In the genomic region with DNA sequence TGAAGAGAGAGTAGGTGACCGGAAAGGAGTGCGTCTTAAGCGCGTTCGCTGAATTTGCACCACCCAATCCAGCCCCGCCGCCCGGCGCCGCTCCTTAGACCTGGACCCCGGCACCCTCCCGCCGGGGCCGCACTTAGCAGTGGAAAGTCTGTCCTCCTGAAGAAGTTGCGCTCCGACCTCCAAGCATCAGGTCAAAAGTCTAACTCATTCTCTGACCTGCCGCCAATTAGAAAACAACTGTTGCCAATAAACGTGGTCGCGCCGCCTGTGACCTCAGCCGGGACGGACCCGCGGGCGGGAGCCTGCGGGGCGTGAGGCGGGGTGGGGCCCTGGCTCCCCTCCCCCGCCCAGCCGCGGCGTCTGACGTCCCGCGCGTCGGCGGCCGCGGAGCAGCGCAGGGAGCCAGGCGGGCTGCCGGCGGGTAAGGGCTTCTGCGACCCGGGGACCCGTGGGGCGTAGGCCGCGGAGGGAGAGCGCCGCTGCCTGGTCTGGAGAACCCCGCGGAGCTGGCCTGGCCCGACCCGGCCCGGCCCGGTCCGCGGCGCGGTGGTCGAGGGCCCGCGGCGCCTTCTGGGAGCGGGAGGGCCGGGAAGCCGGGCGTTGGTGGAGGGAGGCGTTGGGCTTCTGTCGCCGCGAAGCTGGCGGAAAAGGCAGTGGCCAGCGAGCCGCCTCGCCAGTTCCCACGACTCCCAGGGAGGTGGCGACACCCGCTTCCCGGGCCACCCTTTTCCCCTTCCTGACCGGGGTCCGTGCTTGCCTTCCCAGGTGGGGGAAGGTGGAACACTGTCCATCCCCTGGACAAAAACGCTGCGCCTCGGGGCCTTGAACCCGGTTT, we compare ENCODE assay signal across 8 cellular contexts. TPM values are rescaled to one million over a fixed set of nuclear protein-coding genes. Genes with fewer than 3 reads are reported as not detected.
DNase-seq lines count a peak whose midpoint lies in the region; ATAC-seq and TF ChIP-seq lines count a peak whose summit lies in the region.

A gene with protein sequence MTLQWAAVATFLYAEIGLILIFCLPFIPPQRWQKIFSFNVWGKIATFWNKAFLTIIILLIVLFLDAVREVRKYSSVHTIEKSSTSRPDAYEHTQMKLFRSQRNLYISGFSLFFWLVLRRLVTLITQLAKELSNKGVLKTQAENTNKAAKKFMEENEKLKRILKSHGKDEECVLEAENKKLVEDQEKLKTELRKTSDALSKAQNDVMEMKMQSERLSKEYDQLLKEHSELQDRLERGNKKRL (plus strand): TSS at position 366 of the 835 bp plus-strand sequence. CDS start 527 bp downstream, outside the sequence.

- H3K9me2 ChIP-seq in SU-DHL-6 (replicated peaks; ENCODE audit: insufficient read depth, low read length): no peaks in the 10 kb centered on the region

- peak; percentile 97 for ATAC-seq in Right ventricle myocardium superior (ENCODE audit: poor library complexity)

- intact Hi-C loops in Right ventricle myocardium superior (cut with DNase I): no loop called here

- peaks cover 21% of the 10 kb centered on the region for H3F3A ChIP-seq in SU-DHL-6 (ENCODE audit: insufficient read depth)

- H2AFZ ChIP-seq in SU-DHL-6 (ENCODE audit: low read depth, low read length, severe bottlenecking) (peak within 1 kb of the TSS; percentile 91), parathyroid adenoma (peak within 1 kb of the TSS; percentile 95)

- H3K27me3 Mint-ChIP-seq in type B pancreatic cell: no peaks in the 10 kb centered on the region

- H3K27me3 ChIP-seq in H7 (ENCODE audit: control insufficient read depth, insufficient read depth, low read length) (no peaks in the 10 kb centered on the region), SU-DHL-6 (ENCODE audit: low read length) (no peaks in the 10 kb centered on the region), parathyroid adenoma (ENCODE audit: control insufficient read depth, insufficient read depth, low read length) (no peaks in the 10 kb centered on the region)

- no peaks in the 10 kb centered on the region for H3K4me1 ChIP-seq in parathyroid adenoma

- peak within 1 kb of the TSS; percentile 79 for H3K4me3 ChIP-seq in H7 (ENCODE audit: insufficient read depth, low read depth, low read length)
- H3K4me3 ChIP-seq in SU-DHL-6 (ENCODE audit: insufficient read depth, low read length, poor library complexity, severe bottlenecking): peak within 1 kb of the TSS; percentile 96
- H3K4me3 ChIP-seq in parathyroid adenoma (ENCODE audit: low read depth, low read length): peak within 1 kb of the TSS; percentile 88

- H3K27ac Mint-ChIP-seq in type B pancreatic cell: peak within 1 kb of the TSS; percentile 88

- H3K79me2 ChIP-seq in SU-DHL-6 (ENCODE audit: insufficient read depth, low read length) (peaks cover 21% of the 10 kb centered on the region; the same call in 1 of the 2 replicates), parathyroid adenoma (no peaks in the 10 kb centered on the region)

- H3K4me2 ChIP-seq in SU-DHL-6 (ENCODE audit: low read depth, low read length, poor library complexity, severe bottlenecking) (peak within 1 kb of the TSS; percentile 87), parathyroid adenoma (ENCODE audit: low read length) (peak within 1 kb of the TSS; percentile 64)

- H3K36me3 ChIP-seq in H7 (replicated peaks; ENCODE audit: control insufficient read depth, insufficient read depth, low read length) (no peaks in the 10 kb centered on the region; the same call in 1 of the 2 replicates), SU-DHL-6 (ENCODE audit: low read length) (peaks cover 11% of the 10 kb centered on the region; the same call in 1 of the 2 replicates), parathyroid adenoma (ENCODE audit: control insufficient read depth, insufficient read depth, low read length) (no peaks in the 10 kb centered on the region)

- H3K9me3 ChIP-seq in SU-DHL-6 (ENCODE audit: insufficient read depth, low read length) (no peaks in the 10 kb centered on the region), parathyroid adenoma (ENCODE audit: control insufficient read depth, low read length) (no peaks in the 10 kb centered on the region)

- H3K9ac ChIP-seq in SU-DHL-6 (ENCODE audit: low read length) (peak within 1 kb of the TSS; percentile 84), parathyroid adenoma (no peak within 1 kb of the TSS)

- H3K36me3 Mint-ChIP-seq in type B pancreatic cell: peaks cover 6% of the 10 kb centered on the region

- no peaks in the 10 kb centered on the region for H4K20me1 ChIP-seq in SU-DHL-6 (ENCODE audit: low read depth, low read length)

- H3K4me3 Mint-ChIP-seq in type B pancreatic cell: peak within 1 kb of the TSS; percentile 92

- peaks cover 11% of the 10 kb centered on the region for H3K4me1 Mint-ChIP-seq in type B pancreatic cell (ENCODE audit: unreplicated experiment)

- peak; percentile 27 for TF ChIP-seq CTCF in GM10266 (IDR thresholded peaks at IDR 0.05; ENCODE audit: control insufficient read depth, insufficient read depth, low read depth, missing control alignments)
- peak; percentile 9 for TF ChIP-seq CTCF in SU-DHL-6 (IDR thresholded peaks at IDR 0.05; ENCODE audit: insufficient read depth, low read length, poor library complexity, severe bottlenecking)
- peak; percentile 29 for TF ChIP-seq CTCF in parathyroid adenoma (IDR thresholded peaks at IDR 0.05)
- peak; percentile 50 for TF ChIP-seq CTCF in type B pancreatic cell (conservative IDR thresholded peaks at IDR 0.05)

- H3K27ac ChIP-seq in SU-DHL-6 (ENCODE audit: low read depth, low read length): peak within 1 kb of the TSS; percentile 38
- H3K27ac ChIP-seq in parathyroid adenoma: peak within 1 kb of the TSS; percentile 58

- peaks cover under 1% of the 10 kb centered on the region for H3K9me3 Mint-ChIP-seq in type B pancreatic cell

- peak; percentile 86 for DNase-seq in GM10266 (ENCODE audit: extremely low spot score)
- peak; percentile 85 for DNase-seq in H7
- DNase-seq in M059J (ENCODE audit: low read depth): peak; percentile 80
- peak; percentile 37 for DNase-seq in activated naive CD8-positive, alpha-beta T cell treated with anti-CD3 and anti-CD28 coated beads, Interleukin-2, amount 50 U/mL, for 16 hours (ENCODE audit: low read depth, low spot score)
- peak; percentile 87 for DNase-seq in Right ventricle myocardium superior
- peak; percentile 78 for DNase-seq in type B pancreatic cell (ENCODE audit: extremely low spot score, unreplicated experiment)

RNA-seq across cellular contexts. Expression of the gene that starts here (rescaled TPM):
- total RNA-seq in H7 (2014; rRNA removed; shearing (Covaris generic)): 26.8 and 31.0 TPM in 2 replicates
- total RNA-seq in M059J (2014; rRNA removed; shearing (Covaris generic)): 120 and 234 TPM in 2 replicates
- 108 TPM for total RNA-seq in Right ventricle myocardium superior
- total RNA-seq in type B pancreatic cell (ENCODE audit: low replicate concordance): 23.0 and 33.9 TPM in 2 replicates

Comparison
In these comparisons a context has a peak if more than half of its experiments do, and no peak if none do; other contexts are left out.
1. Peak in every context shown above with its lines: DNase-seq, ATAC-seq, H3K4me3 ChIP-seq and H3K27ac ChIP-seq.
2. DNase-seq: peak in every context shown above with its lines; median percentile 87 in Right ventricle myocardium superior; 86 in GM10266; 85 in H7; 80 in M059J; 78 in type B pancreatic cell; 37 in activated naive CD8-positive, alpha-beta T cell treated with anti-CD3 and anti-CD28 coated beads, Interleukin-2, amount 50 U/mL, for 16 hours.